Comparison of ENCODE assay signal across 20 cellular contexts in genomic region chr13:109974354-109974753, GRCh38.
"Had no signal": no experiment of that assay in that cellular context is flagged by ENCODE, and none has a peak within 500 bp of the region (broad histone marks: within the 10 kb centered on the region; RNA-seq: fewer than 3 reads in every experiment).

No MANE protein-coding gene starts in this region.

- DNase-seq: activated CD4-positive, alpha-beta T cell treated with anti-CD3 and anti-CD28 coated beads for 1 hour; activated CD8-positive, alpha-beta memory T cell treated with anti-CD3 and anti-CD28 coated beads for 24 hours; activated CD8-positive, alpha-beta memory T cell treated with anti-CD3 and anti-CD28 coated beads, Interleukin-2, amount 50 U/mL, for 48 hours; activated effector memory CD4-positive, alpha-beta T cell treated with anti-CD3 and anti-CD28 coated beads, Interleukin-2, amount 50 U/mL, for 16 hours; activated naive CD4-positive, alpha-beta T cell treated with anti-CD3 and anti-CD28 coated beads, Interleukin-2, amount 50 U/mL, for 16 hours; activated T-cell treated with anti-CD3 and anti-CD28 coated beads, Interleukin-2, amount 50 U/mL, for 72 hours; dermis blood vessel endothelial cell; effector memory CD4-positive, alpha-beta T cell; esophagus squamous epithelium; left colon; lower lobe of right lung; pancreas; stimulated activated CD4-positive, alpha-beta T cell treated with anti-CD3 and anti-CD28 coated beads, Interleukin-4, amount 100 ng/mL, for 24 hours; upper lobe of right lung; WERI-Rb-1 had no signal

- ATAC-seq: activated T-cell treated with anti-CD3 and anti-CD28 coated beads, Interleukin-2, amount 50 U/mL, for 72 hours; left colon; lower lobe of right lung; natural killer cell treated with Interleukin-12 subunit alpha and Interleukin-12 subunit beta and Interleukin-15 and Interleukin-18, amount 100 ng/mL, for 72 hours; pancreas; sciatic nerve; stimulated activated memory B cell treated with anti-CD40 and anti-IgM and Interleukin-4, amounts not matched to agents 10 μg/mL and 1 μg/mL and 100 μg/mL, for 72 hours; upper lobe of right lung had no signal

- H3K4me1 ChIP-seq: ascending aorta, esophagus squamous epithelium, lower lobe of right lung, pancreas, upper lobe of right lung had no signal

- H3K36me3 ChIP-seq: ascending aorta, esophagus squamous epithelium, lower lobe of right lung, neutrophil, pancreas, upper lobe of right lung, WERI-Rb-1 had no signal

- H3K27ac ChIP-seq: ascending aorta, esophagus squamous epithelium, lower lobe of right lung, neutrophil, pancreas, upper lobe of right lung, WERI-Rb-1 had no signal

- H3K9me3 ChIP-seq: esophagus squamous epithelium, lower lobe of right lung, neutrophil, pancreas, upper lobe of right lung had no signal

- H3K4me3 ChIP-seq: ascending aorta, esophagus squamous epithelium, lower lobe of right lung, pancreas, upper lobe of right lung had no signal

- H3K27me3 ChIP-seq: ascending aorta, esophagus squamous epithelium, pancreas, upper lobe of right lung had no signal
